Comparison of ENCODE assay signal across 27 cellular contexts in genomic region chr13:113466321-113466836, GRCh38.
"Had no signal": no experiment of that assay in that cellular context is flagged by ENCODE, and none has a peak within 500 bp of the region (broad histone marks: within the 10 kb centered on the region; RNA-seq: fewer than 3 reads in every experiment).

No MANE protein-coding gene starts in this region.

- ATAC-seq: left lobe of liver; naive thymus-derived CD4-positive, alpha-beta T cell; sciatic nerve; stimulated activated naive CD8-positive, alpha-beta T cell treated with anti-CD3 and anti-CD28 coated beads, Interleukin-15, amount 100 ng/mL, for 72 hours had no signal

- H3K27ac Mint-ChIP-seq: memory B cell; nephron progenitor cell; stimulated activated naive CD8-positive, alpha-beta T cell treated with anti-CD3 and anti-CD28 coated beads, Interleukin-15, amount 100 ng/mL, for 72 hours had no signal

- H3K27ac ChIP-seq: coronary artery, esophagus squamous epithelium, prostate gland, right atrium auricular region, suprapubic skin, thyroid gland, vagina had no signal

- H3K4me1 ChIP-seq: esophagus squamous epithelium, prostate gland, right atrium auricular region, suprapubic skin, thyroid gland, vagina had no signal

- H3K9me3 ChIP-seq: esophagus squamous epithelium, prostate gland, right atrium auricular region, suprapubic skin, thyroid gland, vagina had no signal

- H3K4me3 ChIP-seq: coronary artery, esophagus squamous epithelium, lung, prostate gland, right atrium auricular region, smooth muscle cell, suprapubic skin, thyroid gland, vagina had no signal

- H3K9me3 Mint-ChIP-seq: immature natural killer cell; memory B cell; naive thymus-derived CD4-positive, alpha-beta T cell; stimulated activated naive CD8-positive, alpha-beta T cell treated with anti-CD3 and anti-CD28 coated beads, Interleukin-15, amount 100 ng/mL, for 72 hours had no signal

- H3K4me1 Mint-ChIP-seq: memory B cell had no signal

- DNase-seq: effector CD4-positive, alpha-beta T cell; esophagus squamous epithelium; hypothalamus; immature natural killer cell; islet precursor cell; midbrain; naive thymus-derived CD4-positive, alpha-beta T cell; nephron progenitor cell; nucleus accumbens; stimulated activated CD4-positive, alpha-beta T cell treated with anti-CD3 and anti-CD28 coated beads, Interleukin-12 subunit alpha, Interleukin-12 subunit beta, amount 100 ng/mL, for 4 hours; stimulated activated CD4-positive, alpha-beta T cell treated with anti-CD3 and anti-CD28 coated beads, Interleukin-1b, Interleukin-23, amount 100 ng/mL, for 48 hours; stimulated activated CD4-positive, alpha-beta T cell treated with anti-CD3 and anti-CD28 coated beads, Interleukin-4, amount 100 ng/mL, for 1 hour; stimulated activated CD8-positive, alpha-beta memory T cell treated with anti-CD3 and anti-CD28 coated beads, Interleukin-4, amount 100 ng/mL, for 48 hours; stimulated activated naive CD4-positive, alpha-beta T cell; stimulated activated naive CD8-positive, alpha-beta T cell treated with anti-CD3 and anti-CD28 coated beads, Interleukin-15, amount 100 ng/mL, for 72 hours; thyroid gland; trophoblast cell had no signal

- H3K4me3 Mint-ChIP-seq: memory B cell; naive thymus-derived CD4-positive, alpha-beta T cell; nephron progenitor cell; stimulated activated naive CD8-positive, alpha-beta T cell treated with anti-CD3 and anti-CD28 coated beads, Interleukin-15, amount 100 ng/mL, for 72 hours had no signal

- H3K36me3 ChIP-seq: prostate gland, thyroid gland had no signal

- H3K27me3 Mint-ChIP-seq: memory B cell; naive thymus-derived CD4-positive, alpha-beta T cell; stimulated activated naive CD8-positive, alpha-beta T cell treated with anti-CD3 and anti-CD28 coated beads, Interleukin-15, amount 100 ng/mL, for 72 hours had no signal
